8 cellular contexts compared by ENCODE assay signal in the genomic region with DNA sequence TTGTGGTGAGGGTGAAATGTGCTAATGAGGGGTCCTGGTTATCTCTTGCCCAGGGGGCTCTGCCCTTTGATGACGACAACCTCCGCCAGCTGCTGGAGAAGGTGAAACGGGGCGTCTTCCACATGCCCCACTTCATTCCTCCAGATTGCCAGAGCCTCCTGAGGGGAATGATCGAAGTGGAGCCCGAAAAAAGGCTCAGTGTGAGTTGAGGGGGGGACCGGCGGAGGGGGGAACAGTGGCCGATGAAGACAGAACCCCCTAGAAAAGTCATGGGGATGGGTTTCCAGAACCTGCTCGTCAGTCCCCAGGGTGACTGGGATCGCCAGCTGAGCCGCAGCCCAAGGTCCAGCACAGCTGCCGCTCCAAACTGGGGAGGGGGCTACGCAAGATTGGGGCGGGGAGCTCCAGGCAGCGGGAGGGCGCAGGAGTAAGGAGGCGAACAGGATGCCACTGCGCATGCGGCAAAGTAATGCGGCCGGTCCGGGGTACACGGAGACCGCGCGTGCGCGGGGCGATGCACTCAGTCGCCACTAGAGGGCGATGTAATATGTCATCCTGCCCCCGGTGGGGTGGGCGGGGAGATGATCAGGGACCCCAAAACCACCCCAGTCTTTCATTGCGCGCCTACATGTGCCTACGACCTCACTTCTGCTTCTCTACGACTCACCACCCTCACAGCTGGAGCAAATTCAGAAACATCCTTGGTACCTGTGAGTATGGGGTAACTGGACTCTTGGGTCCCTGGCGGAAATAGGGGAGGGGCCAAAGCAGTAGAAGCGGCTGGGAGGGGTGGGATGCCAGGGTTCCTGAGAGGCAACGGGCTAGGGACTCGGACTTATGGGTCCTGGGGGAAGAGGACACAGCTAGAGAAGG. TPM values are rescaled to one million over a fixed set of nuclear protein-coding genes. Genes with fewer than 3 reads are reported as not detected.
DNase-seq lines count a peak whose midpoint lies in the region; ATAC-seq, FAIRE-seq and TF ChIP-seq lines count a peak whose summit lies in the region.

No MANE protein-coding gene starts in this region.

- H2BK15ac ChIP-seq in H9 (ENCODE audit: low read depth, low read length), result no peak overlapping the region

- peak overlapping the region; percentile 92 for H3K9ac ChIP-seq in DND-41 (ENCODE audit: low read depth, low read length)
- no peak overlapping the region for H3K9ac ChIP-seq in H9 (ENCODE audit: extremely low read depth, insufficient read length, low read length)
- peak overlapping the region; percentile 74 for H3K9ac ChIP-seq in astrocyte (ENCODE audit: low read length)
- H3K9ac ChIP-seq in skeletal muscle satellite cell (ENCODE audit: low read depth, low read length), result peak overlapping the region; percentile 80

- no peak overlapping the region for H4K5ac ChIP-seq in H9 (ENCODE audit: insufficient read length, low read depth, low read length)

- peaks cover 26% of the 10 kb centered on the region for H3K4me1 ChIP-seq in DND-41 (ENCODE audit: insufficient read depth, low read length)
- peaks cover 3% of the 10 kb centered on the region; the same call in 1 of the 2 replicates for H3K4me1 ChIP-seq in H9 (ENCODE audit: insufficient read depth, low read length)
- peaks cover 4% of the 10 kb centered on the region for H3K4me1 ChIP-seq in astrocyte (ENCODE audit: insufficient read depth, low read length)
- peaks cover 9% of the 10 kb centered on the region for H3K4me1 ChIP-seq in skeletal muscle satellite cell (ENCODE audit: control insufficient read depth, insufficient read depth, low read length)

- H3K18ac ChIP-seq in H9 (ENCODE audit: insufficient read length, low read depth, low read length), result peak overlapping the region; percentile 19

- H3K27ac Mint-ChIP-seq in H9 (peak overlapping the region in 2 of 3 experiments; percentile 79 to 84; a peak in 3 of 7 replicates), astrocyte (ENCODE audit: unreplicated experiment) (no peak overlapping the region)

- H3K23ac ChIP-seq in H9 (ENCODE audit: insufficient read length, low read depth, low read length), result no peak overlapping the region

- no peaks in the 10 kb centered on the region for H3K9me3 ChIP-seq in DND-41 (ENCODE audit: insufficient read depth, low read length, severe bottlenecking)
- H3K9me3 ChIP-seq in H9 (ENCODE audit: control insufficient read depth, low read depth, low read length), result no peaks in the 10 kb centered on the region
- no peaks in the 10 kb centered on the region for H3K9me3 ChIP-seq in astrocyte (ENCODE audit: insufficient read depth, low read depth, low read length)
- no peaks in the 10 kb centered on the region for H3K9me3 ChIP-seq in skeletal muscle satellite cell (replicated peaks; ENCODE audit: low read length)

- no peak overlapping the region for H3K14ac ChIP-seq in H9 (ENCODE audit: insufficient read depth, low read length)

- H2BK20ac ChIP-seq in H9 (ENCODE audit: low read depth, low read length, poor library complexity, severe bottlenecking), result no peak overlapping the region

- peaks cover 14% of the 10 kb centered on the region for H3K79me2 ChIP-seq in DND-41 (ENCODE audit: insufficient read depth, low read length)
- no peaks in the 10 kb centered on the region for H3K79me2 ChIP-seq in H9 (ENCODE audit: insufficient read depth, low read length)
- H3K79me2 ChIP-seq in astrocyte (ENCODE audit: insufficient read depth, low read length), result no peaks in the 10 kb centered on the region

- H4K91ac ChIP-seq in H9 (ENCODE audit: insufficient read length, low read depth, low read length), result no peak overlapping the region

- no peaks in the 10 kb centered on the region for H4K20me1 ChIP-seq in DND-41 (ENCODE audit: insufficient read depth, low read length)
- no peaks in the 10 kb centered on the region for H4K20me1 ChIP-seq in H9 (ENCODE audit: control insufficient read depth, insufficient read depth, insufficient read length)
- no peaks in the 10 kb centered on the region for H4K20me1 ChIP-seq in astrocyte (ENCODE audit: insufficient read depth, low read length)

- peaks cover 24% of the 10 kb centered on the region for H3K36me3 ChIP-seq in DND-41 (ENCODE audit: insufficient read depth, low read length)
- peaks cover 19% of the 10 kb centered on the region for H3K36me3 ChIP-seq in astrocyte (ENCODE audit: insufficient read depth, low read length)
- H3K36me3 ChIP-seq in skeletal muscle satellite cell (ENCODE audit: insufficient read depth, low read length), result peaks cover 7% of the 10 kb centered on the region

- no peaks in the 10 kb centered on the region for H3K79me1 ChIP-seq in H9 (ENCODE audit: insufficient read depth, low read depth, low read length, poor library complexity, severe bottlenecking)

- no peaks in the 10 kb centered on the region for H3K9me3 Mint-ChIP-seq in H9
- H3K9me3 Mint-ChIP-seq in astrocyte (ENCODE audit: unreplicated experiment), result no peaks in the 10 kb centered on the region

- H3K23me2 ChIP-seq in H9 (ENCODE audit: insufficient read length, low read depth, low read length, poor library complexity, severe bottlenecking), result no peaks in the 10 kb centered on the region

- no peaks in the 10 kb centered on the region; the same call in 1 of the 2 replicates for H3K27me3 Mint-ChIP-seq in H9 (ENCODE audit: low read depth)
- H3K27me3 Mint-ChIP-seq in astrocyte (ENCODE audit: low read depth, unreplicated experiment), result no peaks in the 10 kb centered on the region

- H3K27ac ChIP-seq in DND-41 (ENCODE audit: low read length) (peak overlapping the region; percentile 96), H9 (ENCODE audit: insufficient read length, low read depth, low read length) (no peak overlapping the region), astrocyte (ENCODE audit: low read depth, low read length) (no peak overlapping the region)

- no CpG with 5 or more reads among the region's 42 CpGs for WGBS in H9 (ENCODE audit: extremely low coverage, insufficient read length, low lambda C conversion rate)

- DNase-seq in DND-41 (peak; percentile 95), H9 (peak; percentile 88), NCI-H1105 (lab: John Stamatoyannopoulos, UW) (peak; percentile 85), T-helper 9 cell (peak; percentile 94), astrocyte (ENCODE audit: low read depth) (peak; percentile 30), hypothalamus (lab: John Stamatoyannopoulos, UW) (peak; percentile 26 to 88 (median 72))

- H2AFZ ChIP-seq in DND-41 (ENCODE audit: low read depth, low read length) (peak overlapping the region; percentile 99), H9 (ENCODE audit: low read length) (no peak overlapping the region), astrocyte (ENCODE audit: low read depth, low read length) (peak overlapping the region; percentile 87)

- H3K4me1 Mint-ChIP-seq in H9, result peaks cover 15 to 30% of the 10 kb centered on the region in 2 experiments
- no peaks in the 10 kb centered on the region for H3K4me1 Mint-ChIP-seq in astrocyte (ENCODE audit: low read depth, unreplicated experiment)

- H3K4me3 ChIP-seq in DND-41 (ENCODE audit: low read depth in 1 of 2, low read length in 2 of 2) (peak overlapping the region; percentile 74 to 93), astrocyte (ENCODE audit: insufficient read depth, low read depth, low read length) (peak overlapping the region; percentile 49), skeletal muscle satellite cell (ENCODE audit: low read length) (peak overlapping the region; percentile 73)

- H3K4me3 Mint-ChIP-seq in H9 (peak overlapping the region; percentile 40 to 69), astrocyte (ENCODE audit: unreplicated experiment) (peak overlapping the region; percentile 60)

- H3K4ac ChIP-seq in H9 (ENCODE audit: low read depth, low read length), result no peak overlapping the region

- H2BK12ac ChIP-seq in H9 (ENCODE audit: insufficient read length, low read depth, low read length), result no peak overlapping the region

- ATAC-seq in DND-41 (ENCODE audit: insufficient read depth, low read depth), result peak; percentile 87
- no peak for ATAC-seq in HG03457 (IDR thresholded peaks at IDR 0.05; ENCODE audit: unreplicated experiment)

- H2BK5ac ChIP-seq in H9 (ENCODE audit: insufficient read length, low read length), result no peak overlapping the region

- no peak for FAIRE-seq in astrocyte (lab: Jason Lieb, UNC)

- H2BK120ac ChIP-seq in H9 (ENCODE audit: low read depth, low read length, poor library complexity, severe bottlenecking), result no peak overlapping the region

- TF ChIP-seq CTCF in DND-41 (IDR thresholded peaks at IDR 0.05; ENCODE audit: borderline replicate concordance, extremely low read depth, low read length, poor library complexity, severe bottlenecking), result peak; percentile 98
- peak; percentile 99 for TF ChIP-seq CTCF in H9 (conservative IDR thresholded peaks at IDR 0.05)
- TF ChIP-seq CTCF in astrocyte (IDR thresholded peaks at IDR 0.05; ENCODE audit: insufficient read depth, low read depth, low read length), result peak; percentile 84

- no peak overlapping the region for H2AK5ac ChIP-seq in H9 (ENCODE audit: insufficient read length, low read length)

- H3K56ac ChIP-seq in H9 (ENCODE audit: insufficient read length, low read depth, low read length), result no peak overlapping the region

- H4K8ac ChIP-seq in H9 (replicated peaks; ENCODE audit: insufficient read length, low read depth, low read length), result no peak overlapping the region

- H3K4me2 ChIP-seq in DND-41 (ENCODE audit: insufficient read depth, low read length) (peak overlapping the region; percentile 92), H9 (ENCODE audit: insufficient read depth, insufficient read length, low read length) (peak overlapping the region; percentile 25), astrocyte (ENCODE audit: low read length) (peak overlapping the region; percentile 94), skeletal muscle satellite cell (ENCODE audit: low read length) (peak overlapping the region; percentile 92)

- H3K36me3 Mint-ChIP-seq in H9 (ENCODE audit: insufficient read depth in 1 of 3, low read depth in 3 of 3) (peaks cover 36 to 65% (median 62%) of the 10 kb centered on the region in 3 experiments; a peak in 6 of 7 replicates), astrocyte (ENCODE audit: low read depth, unreplicated experiment) (peaks cover 20% of the 10 kb centered on the region)

- H3K27me3 ChIP-seq in DND-41 (ENCODE audit: insufficient read depth, low read length, poor library complexity), result no peaks in the 10 kb centered on the region
- no peaks in the 10 kb centered on the region for H3K27me3 ChIP-seq in H9 (ENCODE audit: insufficient read depth, low read length)
- H3K27me3 ChIP-seq in astrocyte (ENCODE audit: insufficient read depth, low read length), result no peaks in the 10 kb centered on the region
- H3K27me3 ChIP-seq in skeletal muscle satellite cell (ENCODE audit: control insufficient read depth, insufficient read depth, low read length), result no peaks in the 10 kb centered on the region

- H3T11ph ChIP-seq in H9 (ENCODE audit: low read length), result no peak overlapping the region

RNA-seq across cellular contexts. Expression of a gene that starts 17.9 kb away (rescaled TPM):
- total RNA-seq in H9 (2021) (43.5 and 47.0 TPM in 2 replicates), astrocyte (17.6 and 18.8 TPM in 2 replicates)
- 2.2 and 2.5 TPM in 2 replicates for total RNA-seq in skeletal muscle satellite cell (2012; rRNA removed)

RNA-seq across cellular contexts. Expression of a gene that starts 21.8 kb away (rescaled TPM):
- 47.4 and 50.7 TPM in 2 replicates for total RNA-seq in H9 (2021)
- total RNA-seq in astrocyte, result 34.8 and 39.8 TPM in 2 replicates
- 38.5 and 44.6 TPM in 2 replicates for total RNA-seq in skeletal muscle satellite cell (2012; rRNA removed)

RNA-seq across cellular contexts. Expression of a gene that starts 23.4 kb away (rescaled TPM):
- total RNA-seq in H9 (2021) (0.63 TPM in 1 of 2 replicates, not detected in the other), astrocyte (not detected in 2 replicates)
- total RNA-seq in skeletal muscle satellite cell (2012; rRNA removed), result not detected in 2 replicates

RNA-seq across cellular contexts. Expression of a gene that starts 38.0 kb away (rescaled TPM):
- total RNA-seq in H9 (2021) (53.7 and 54.5 TPM in 2 replicates), astrocyte (14.6 and 16.0 TPM in 2 replicates)
- 3.3 and 3.8 TPM in 2 replicates for total RNA-seq in skeletal muscle satellite cell (2012; rRNA removed)

RNA-seq across cellular contexts. Expression of a gene that starts 42.9 kb away (rescaled TPM):
- 76.2 and 79.7 TPM in 2 replicates for total RNA-seq in H9 (2021)
- 73.8 and 75.2 TPM in 2 replicates for total RNA-seq in astrocyte
- total RNA-seq in skeletal muscle satellite cell (2012; rRNA removed), result 40.8 and 43.9 TPM in 2 replicates

Comparison
In these comparisons a context has a peak if more than half of its experiments do, and no peak if none do; other contexts are left out.
1. DNase-seq: peak in every context shown above with its lines; median percentile 95 in DND-41; 94 in T-helper 9 cell; 88 in H9; 85 in NCI-H1105; 72 in hypothalamus; 30 in astrocyte.
2. H3K4me2 ChIP-seq: peak in every context shown above with its lines; median percentile 94 in astrocyte; 92 in DND-41; 92 in skeletal muscle satellite cell; 25 in H9.